In the genomic region with DNA sequence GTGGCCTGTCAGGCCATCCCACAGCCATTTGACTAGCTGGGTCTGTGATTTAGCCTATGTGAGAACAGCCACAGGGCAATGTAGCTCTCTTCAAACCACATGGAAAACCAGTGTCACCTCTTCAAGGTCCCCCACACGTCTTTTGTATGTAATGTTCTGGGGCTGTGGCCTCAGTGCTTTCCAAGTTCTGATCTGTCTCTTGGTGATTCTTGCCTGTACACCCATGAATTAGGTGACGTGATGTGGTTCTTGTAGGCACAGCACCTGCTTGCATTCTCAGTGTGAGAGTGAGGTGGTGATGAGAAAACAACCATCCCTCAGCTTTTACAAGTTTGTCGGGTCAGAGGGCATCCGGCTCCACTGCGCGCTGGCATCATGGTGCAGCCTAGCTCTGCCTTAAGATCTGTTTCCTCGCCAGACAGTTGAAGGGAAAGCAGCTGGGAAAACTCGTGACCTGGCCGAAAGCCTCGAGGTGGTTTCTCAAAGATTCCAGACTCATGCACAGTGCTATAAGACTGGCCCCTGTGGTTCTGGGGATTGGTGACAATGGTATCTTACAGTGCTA, we compare ENCODE assay signal across 2 cellular contexts.
TF ChIP-seq lines count a peak whose summit lies in the region.

No MANE protein-coding gene starts in this region.

TF ChIP-seq in liver, 16 proteins besides CTCF, POLR2A, EP300 and RAD21 (continued from another document):
- TF ChIP-seq, protein P1, sequence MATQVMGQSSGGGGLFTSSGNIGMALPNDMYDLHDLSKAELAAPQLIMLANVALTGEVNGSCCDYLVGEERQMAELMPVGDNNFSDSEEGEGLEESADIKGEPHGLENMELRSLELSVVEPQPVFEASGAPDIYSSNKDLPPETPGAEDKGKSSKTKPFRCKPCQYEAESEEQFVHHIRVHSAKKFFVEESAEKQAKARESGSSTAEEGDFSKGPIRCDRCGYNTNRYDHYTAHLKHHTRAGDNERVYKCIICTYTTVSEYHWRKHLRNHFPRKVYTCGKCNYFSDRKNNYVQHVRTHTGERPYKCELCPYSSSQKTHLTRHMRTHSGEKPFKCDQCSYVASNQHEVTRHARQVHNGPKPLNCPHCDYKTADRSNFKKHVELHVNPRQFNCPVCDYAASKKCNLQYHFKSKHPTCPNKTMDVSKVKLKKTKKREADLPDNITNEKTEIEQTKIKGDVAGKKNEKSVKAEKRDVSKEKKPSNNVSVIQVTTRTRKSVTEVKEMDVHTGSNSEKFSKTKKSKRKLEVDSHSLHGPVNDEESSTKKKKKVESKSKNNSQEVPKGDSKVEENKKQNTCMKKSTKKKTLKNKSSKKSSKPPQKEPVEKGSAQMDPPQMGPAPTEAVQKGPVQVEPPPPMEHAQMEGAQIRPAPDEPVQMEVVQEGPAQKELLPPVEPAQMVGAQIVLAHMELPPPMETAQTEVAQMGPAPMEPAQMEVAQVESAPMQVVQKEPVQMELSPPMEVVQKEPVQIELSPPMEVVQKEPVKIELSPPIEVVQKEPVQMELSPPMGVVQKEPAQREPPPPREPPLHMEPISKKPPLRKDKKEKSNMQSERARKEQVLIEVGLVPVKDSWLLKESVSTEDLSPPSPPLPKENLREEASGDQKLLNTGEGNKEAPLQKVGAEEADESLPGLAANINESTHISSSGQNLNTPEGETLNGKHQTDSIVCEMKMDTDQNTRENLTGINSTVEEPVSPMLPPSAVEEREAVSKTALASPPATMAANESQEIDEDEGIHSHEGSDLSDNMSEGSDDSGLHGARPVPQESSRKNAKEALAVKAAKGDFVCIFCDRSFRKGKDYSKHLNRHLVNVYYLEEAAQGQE (IDR thresholded peaks at IDR 0.05): no peak
- TF ChIP-seq, protein P2, sequence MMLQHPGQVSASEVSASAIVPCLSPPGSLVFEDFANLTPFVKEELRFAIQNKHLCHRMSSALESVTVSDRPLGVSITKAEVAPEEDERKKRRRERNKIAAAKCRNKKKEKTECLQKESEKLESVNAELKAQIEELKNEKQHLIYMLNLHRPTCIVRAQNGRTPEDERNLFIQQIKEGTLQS (IDR thresholded peaks at IDR 0.05): no peak

TF ChIP-seq in HepG2, 621 proteins besides CTCF, POLR2A, EP300 and RAD21 (continued from another document):
- TF ChIP-seq, protein P3, sequence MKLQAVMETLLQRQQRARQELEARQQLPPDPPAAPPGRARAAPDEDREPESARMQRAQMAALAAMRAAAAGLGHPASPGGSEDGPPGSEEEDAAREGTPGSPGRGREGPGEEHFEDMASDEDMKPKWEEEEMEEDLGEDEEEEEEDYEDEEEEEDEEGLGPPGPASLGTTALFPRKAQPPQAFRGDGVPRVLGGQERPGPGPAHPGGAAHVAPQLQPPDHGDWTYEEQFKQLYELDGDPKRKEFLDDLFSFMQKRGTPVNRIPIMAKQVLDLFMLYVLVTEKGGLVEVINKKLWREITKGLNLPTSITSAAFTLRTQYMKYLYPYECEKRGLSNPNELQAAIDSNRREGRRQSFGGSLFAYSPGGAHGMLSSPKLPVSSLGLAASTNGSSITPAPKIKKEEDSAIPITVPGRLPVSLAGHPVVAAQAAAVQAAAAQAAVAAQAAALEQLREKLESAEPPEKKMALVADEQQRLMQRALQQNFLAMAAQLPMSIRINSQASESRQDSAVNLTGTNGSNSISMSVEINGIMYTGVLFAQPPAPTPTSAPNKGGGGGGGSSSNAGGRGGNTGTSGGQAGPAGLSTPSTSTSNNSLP (IDR thresholded peaks at IDR 0.05; ENCODE audit: low read depth, low read length): no peak
- TF ChIP-seq, protein P4, sequence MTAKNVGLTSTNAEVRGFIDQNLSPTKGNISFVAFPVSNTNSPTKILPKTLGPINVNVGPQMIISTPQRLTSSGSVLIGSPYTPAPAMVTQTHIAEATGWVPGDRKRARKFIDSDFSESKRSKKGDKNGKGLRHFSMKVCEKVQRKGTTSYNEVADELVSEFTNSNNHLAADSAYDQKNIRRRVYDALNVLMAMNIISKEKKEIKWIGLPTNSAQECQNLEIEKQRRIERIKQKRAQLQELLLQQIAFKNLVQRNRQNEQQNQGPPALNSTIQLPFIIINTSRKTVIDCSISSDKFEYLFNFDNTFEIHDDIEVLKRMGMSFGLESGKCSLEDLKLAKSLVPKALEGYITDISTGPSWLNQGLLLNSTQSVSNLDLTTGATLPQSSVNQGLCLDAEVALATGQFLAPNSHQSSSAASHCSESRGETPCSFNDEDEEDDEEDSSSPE (CRISPR knock-in tag; IDR thresholded peaks at IDR 0.05): no peak
